Comparison of ENCODE assay signal across 8 cellular contexts in the genomic region with DNA sequence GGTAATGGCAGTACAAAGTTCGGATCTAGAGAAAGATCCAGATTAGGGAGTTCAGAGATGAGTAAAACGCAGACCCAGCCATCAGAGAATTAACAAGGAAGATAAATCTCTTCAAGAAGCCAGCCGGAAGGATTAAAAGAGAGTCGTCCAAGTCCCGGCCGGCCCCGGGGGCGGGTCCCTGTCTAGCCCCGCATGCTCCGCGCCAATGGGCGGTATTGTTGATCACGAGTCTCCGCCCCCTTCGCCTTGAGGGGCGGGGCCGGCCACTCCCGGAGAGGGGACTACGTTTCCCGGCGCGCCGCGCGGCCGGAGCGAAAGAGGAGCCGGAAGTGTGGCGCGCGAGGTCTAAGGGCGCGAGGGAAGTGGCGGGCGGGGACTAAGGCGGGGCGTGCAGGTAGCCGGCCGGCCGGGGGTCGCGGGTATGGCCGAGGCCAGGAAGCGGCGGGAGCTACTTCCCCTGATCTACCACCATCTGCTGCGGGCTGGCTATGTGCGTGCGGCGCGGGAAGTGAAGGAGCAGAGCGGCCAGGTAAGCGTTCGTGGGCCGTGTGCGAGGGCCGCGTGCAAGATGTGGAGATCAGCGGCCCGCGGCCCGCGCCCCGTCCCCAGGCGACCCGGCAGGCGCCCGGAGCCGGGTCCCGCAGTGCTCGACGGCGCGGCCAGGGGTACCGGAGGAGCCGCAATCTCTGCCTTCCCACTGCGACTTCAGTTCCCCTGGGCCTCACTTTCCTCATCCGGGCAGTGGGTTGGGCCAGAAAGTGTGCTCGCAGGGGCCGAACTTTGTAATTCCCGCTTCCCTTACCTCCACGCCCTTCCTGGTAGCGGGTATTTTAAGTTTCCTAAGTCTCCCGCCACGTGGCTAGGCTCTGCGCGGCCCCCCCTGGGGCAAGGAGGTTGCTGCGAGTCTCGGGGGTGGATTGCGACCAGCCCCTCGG. TPM values are rescaled to one million over a fixed set of nuclear protein-coding genes. Genes with fewer than 3 reads are reported as not detected.
A peak's percentile ranks its signal among the peaks of the same experiment; 100 is the strongest.
DNase-seq lines count a peak whose midpoint lies in the region; ATAC-seq lines count a peak whose summit lies in the region.

A gene with protein sequence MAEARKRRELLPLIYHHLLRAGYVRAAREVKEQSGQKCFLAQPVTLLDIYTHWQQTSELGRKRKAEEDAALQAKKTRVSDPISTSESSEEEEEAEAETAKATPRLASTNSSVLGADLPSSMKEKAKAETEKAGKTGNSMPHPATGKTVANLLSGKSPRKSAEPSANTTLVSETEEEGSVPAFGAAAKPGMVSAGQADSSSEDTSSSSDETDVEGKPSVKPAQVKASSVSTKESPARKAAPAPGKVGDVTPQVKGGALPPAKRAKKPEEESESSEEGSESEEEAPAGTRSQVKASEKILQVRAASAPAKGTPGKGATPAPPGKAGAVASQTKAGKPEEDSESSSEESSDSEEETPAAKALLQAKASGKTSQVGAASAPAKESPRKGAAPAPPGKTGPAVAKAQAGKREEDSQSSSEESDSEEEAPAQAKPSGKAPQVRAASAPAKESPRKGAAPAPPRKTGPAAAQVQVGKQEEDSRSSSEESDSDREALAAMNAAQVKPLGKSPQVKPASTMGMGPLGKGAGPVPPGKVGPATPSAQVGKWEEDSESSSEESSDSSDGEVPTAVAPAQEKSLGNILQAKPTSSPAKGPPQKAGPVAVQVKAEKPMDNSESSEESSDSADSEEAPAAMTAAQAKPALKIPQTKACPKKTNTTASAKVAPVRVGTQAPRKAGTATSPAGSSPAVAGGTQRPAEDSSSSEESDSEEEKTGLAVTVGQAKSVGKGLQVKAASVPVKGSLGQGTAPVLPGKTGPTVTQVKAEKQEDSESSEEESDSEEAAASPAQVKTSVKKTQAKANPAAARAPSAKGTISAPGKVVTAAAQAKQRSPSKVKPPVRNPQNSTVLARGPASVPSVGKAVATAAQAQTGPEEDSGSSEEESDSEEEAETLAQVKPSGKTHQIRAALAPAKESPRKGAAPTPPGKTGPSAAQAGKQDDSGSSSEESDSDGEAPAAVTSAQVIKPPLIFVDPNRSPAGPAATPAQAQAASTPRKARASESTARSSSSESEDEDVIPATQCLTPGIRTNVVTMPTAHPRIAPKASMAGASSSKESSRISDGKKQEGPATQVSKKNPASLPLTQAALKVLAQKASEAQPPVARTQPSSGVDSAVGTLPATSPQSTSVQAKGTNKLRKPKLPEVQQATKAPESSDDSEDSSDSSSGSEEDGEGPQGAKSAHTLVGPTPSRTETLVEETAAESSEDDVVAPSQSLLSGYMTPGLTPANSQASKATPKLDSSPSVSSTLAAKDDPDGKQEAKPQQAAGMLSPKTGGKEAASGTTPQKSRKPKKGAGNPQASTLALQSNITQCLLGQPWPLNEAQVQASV (N-terminal part only) (plus strand): TSS at position 372 of the 935 bp plus-strand sequence. CDS start 50 bp downstream, at position 422.

- no peaks in the 10 kb centered on the region for H3K9me3 Mint-ChIP-seq in effector memory CD8-positive, alpha-beta T cell

- H4K8ac ChIP-seq in mesenchymal stem cell (ENCODE audit: low read length), result peak within 1 kb of the TSS; percentile 93

- WGBS in mesenchymal stem cell, result 1% methylated on average over 75 of the region's 90 CpGs

- peak within 1 kb of the TSS; percentile 20 to 54 for H3K4ac ChIP-seq in mesenchymal stem cell (ENCODE audit: low read depth in 1 of 2, low read length in 2 of 2)

- peaks cover 39 to 41% of the 10 kb centered on the region in 2 donors for H3K4me1 Mint-ChIP-seq in effector memory CD8-positive, alpha-beta T cell (ENCODE audit: low read depth in 2 of 2)

- peak within 1 kb of the TSS; percentile 84 for H3K4me2 ChIP-seq in mesenchymal stem cell (ENCODE audit: low read length, poor library complexity, severe bottlenecking)

- H4K91ac ChIP-seq in mesenchymal stem cell (ENCODE audit: low read length), result peak within 1 kb of the TSS; percentile 11

- H3K36me3 Mint-ChIP-seq in effector memory CD8-positive, alpha-beta T cell (ENCODE audit: insufficient read depth), result peaks cover 15% of the 10 kb centered on the region

- no peak within 1 kb of the TSS for H2AK5ac ChIP-seq in mesenchymal stem cell (ENCODE audit: low read length, severe bottlenecking)

- H3K4me1 ChIP-seq in mesenchymal stem cell (ENCODE audit: control insufficient read depth, insufficient read depth, low read depth, low read length), result peaks cover 6% of the 10 kb centered on the region

- DNase-seq in COLO668 (lab: John Stamatoyannopoulos, UW; ENCODE audit: unreplicated experiment) (peak; percentile 96), HT1080 (ENCODE audit: low read depth) (peak; percentile 94), NOMO-1 treated with DMSO at 0.1 percent for 48 hours (lab: John Stamatoyannopoulos, UW; ENCODE audit: unreplicated experiment) (peak; percentile 95), mesenchymal stem cell (peak; percentile 95)
- peak; percentile 94 to 97 for DNase-seq in activated CD8-positive, alpha-beta memory T cell treated with anti-CD3 and anti-CD28 coated beads for 4 hours (ENCODE audit: low read depth in 2 of 2)
- peak; percentile 97 to 99 (median 98) for DNase-seq in effector memory CD8-positive, alpha-beta T cell
- peak; percentile 95 for DNase-seq in stimulated activated CD8-positive, alpha-beta memory T cell treated with anti-CD3 and anti-CD28 coated beads, Interleukin-12 subunit alpha, Interleukin-12 subunit beta, amount 100 ng/mL, for 4 hours (ENCODE audit: low read depth)

- H2BK5ac ChIP-seq in mesenchymal stem cell (ENCODE audit: low read depth, low read length, poor library complexity, severe bottlenecking), result no peak within 1 kb of the TSS

- H3K27me3 ChIP-seq in mesenchymal stem cell (ENCODE audit: control insufficient read depth in 1 of 2, insufficient read depth in 1 of 2, low read length in 2 of 2), result no peaks in the 10 kb centered on the region

- H3K27ac Mint-ChIP-seq in effector memory CD8-positive, alpha-beta T cell, result peak within 1 kb of the TSS; percentile 76 to 86

- peak; percentile 94 for ATAC-seq in GM21360 (IDR thresholded peaks at IDR 0.05; ENCODE audit: unreplicated experiment)
- peak; percentile 97 for ATAC-seq in effector memory CD8-positive, alpha-beta T cell (replicated peaks)

- H3K14ac ChIP-seq in mesenchymal stem cell (ENCODE audit: low read length in 2 of 2), result peak within 1 kb of the TSS in 1 of 2 experiments; percentile 22

- peak within 1 kb of the TSS; percentile 67 to 69 for H2BK12ac ChIP-seq in mesenchymal stem cell (ENCODE audit: low read length in 2 of 2)

- no peak within 1 kb of the TSS for H2BK15ac ChIP-seq in mesenchymal stem cell (ENCODE audit: low read depth, poor library complexity, severe bottlenecking)

- peaks cover 19% of the 10 kb centered on the region for H3K79me1 ChIP-seq in mesenchymal stem cell (replicated peaks; ENCODE audit: low read length, poor library complexity, severe bottlenecking)

- H3K36me3 ChIP-seq in mesenchymal stem cell (ENCODE audit: control insufficient read depth in 1 of 2, insufficient read depth in 2 of 2, low read depth in 1 of 2, low read length in 2 of 2), result peaks cover 19 to 20% of the 10 kb centered on the region in 2 experiments

- H2AFZ ChIP-seq in mesenchymal stem cell (ENCODE audit: low read depth, low read length), result peak within 1 kb of the TSS; percentile 44

- H3K23ac ChIP-seq in mesenchymal stem cell (ENCODE audit: low read length in 2 of 2), result peak within 1 kb of the TSS in 1 of 2 experiments; percentile 24

- H3K9ac ChIP-seq in mesenchymal stem cell (ENCODE audit: low read length), result peak within 1 kb of the TSS; percentile 89

- H3K27me3 Mint-ChIP-seq in effector memory CD8-positive, alpha-beta T cell, result no peaks in the 10 kb centered on the region

- H3K9me3 ChIP-seq in mesenchymal stem cell (ENCODE audit: control insufficient read depth, low read length), result no peaks in the 10 kb centered on the region

- peak within 1 kb of the TSS; percentile 79 to 89 for H3K4me3 ChIP-seq in mesenchymal stem cell (ENCODE audit: insufficient read depth in 1 of 2, low read depth in 1 of 2, low read length in 2 of 2)

- peak within 1 kb of the TSS; percentile 87 to 90 for H3K4me3 Mint-ChIP-seq in effector memory CD8-positive, alpha-beta T cell

- H3K18ac ChIP-seq in mesenchymal stem cell (ENCODE audit: low read depth in 1 of 2, low read length in 2 of 2), result peak within 1 kb of the TSS; percentile 61 to 64

- H3K27ac ChIP-seq in mesenchymal stem cell (ENCODE audit: low read length, poor library complexity, severe bottlenecking), result no peak within 1 kb of the TSS

- H2BK120ac ChIP-seq in mesenchymal stem cell (ENCODE audit: low read depth, low read length), result peak within 1 kb of the TSS; percentile 0

RNA-seq across cellular contexts. Expression of the gene that starts here (rescaled TPM):
- total RNA-seq in HT1080 (2014; rRNA removed; shearing (Covaris generic)), result 84.9 and 92.9 TPM in 2 replicates
- 54.5 TPM in 2 replicates for polyA plus RNA-seq in HT1080 (2015; cell fraction: cytosol; rRNA removed)
- 105 and 113 TPM in 2 replicates for polyA plus RNA-seq in HT1080 (2015; cell fraction: nucleus; rRNA removed)
- polyA plus RNA-seq in mesenchymal stem cell (2013, experiment 1 of 2), result 14.3 TPM
- polyA plus RNA-seq in mesenchymal stem cell (2013, experiment 2 of 2), result 13.1 TPM
